In genomic region chr15:26070095-26070532, GRCh38 we compare ENCODE assay signal across 16 cellular contexts.
"Had no signal": no experiment of that assay in that cellular context is flagged by ENCODE, and none has a peak within 500 bp of the region (broad histone marks: within the 10 kb centered on the region; RNA-seq: fewer than 3 reads in every experiment).

No MANE protein-coding gene starts in this region.

- H3K4me1 ChIP-seq: adrenal gland, gastroesophageal sphincter, heart right ventricle, left lung had no signal

- H3K36me3 Mint-ChIP-seq: activated naive CD4-positive, alpha-beta T cell treated with anti-CD3 and anti-CD28 coated beads, Interleukin-2, amount 50 U/mL, for 72 hours; stimulated activated naive B cell treated with anti-CD40 and anti-IgM and Interleukin-4, amounts not matched to agents 10 μg/mL and 1 μg/mL and 100 μg/mL, for 72 hours had no signal

- H3K27ac Mint-ChIP-seq: activated naive CD4-positive, alpha-beta T cell treated with anti-CD3 and anti-CD28 coated beads, Interleukin-2, amount 50 U/mL, for 72 hours; stimulated activated naive B cell treated with anti-CD40 and anti-IgM and Interleukin-4, amounts not matched to agents 10 μg/mL and 1 μg/mL and 100 μg/mL, for 72 hours; T-helper 17 cell had no signal

- DNase-seq: activated CD4-positive, alpha-beta T cell treated with anti-CD3 and anti-CD28 coated beads, Interleukin-2, amount 50 U/mL, for 48 hours; activated gamma-delta T cell treated with Interleukin-2 at 50 U/mL for 16 hours; cortex of kidney; effector CD4-positive, alpha-beta T cell; heart right ventricle; left lung; mammary epithelial cell; naive thymus-derived CD4-positive, alpha-beta T cell; retina; stimulated activated naive B cell treated with anti-CD40 and anti-IgM and Interleukin-4, amounts not matched to agents 10 μg/mL and 1 μg/mL and 100 μg/mL, for 72 hours; T-helper 17 cell; WERI-Rb-1 had no signal

- ATAC-seq: activated naive CD4-positive, alpha-beta T cell treated with anti-CD3 and anti-CD28 coated beads, Interleukin-2, amount 50 U/mL, for 72 hours; esophagus mucosa; gastroesophageal sphincter; heart right ventricle; left lung; naive thymus-derived CD4-positive, alpha-beta T cell; stimulated activated naive B cell treated with anti-CD40 and anti-IgM and Interleukin-4, amounts not matched to agents 10 μg/mL and 1 μg/mL and 100 μg/mL, for 72 hours; T-helper 17 cell had no signal

- H3K36me3 ChIP-seq: adrenal gland, gastroesophageal sphincter, heart right ventricle, left lung, WERI-Rb-1 had no signal

- H3K4me1 Mint-ChIP-seq: naive thymus-derived CD4-positive, alpha-beta T cell had no signal

- H3K4me3 Mint-ChIP-seq: naive thymus-derived CD4-positive, alpha-beta T cell; stimulated activated naive B cell treated with anti-CD40 and anti-IgM and Interleukin-4, amounts not matched to agents 10 μg/mL and 1 μg/mL and 100 μg/mL, for 72 hours; T-helper 17 cell had no signal

- H3K27me3 ChIP-seq: gastroesophageal sphincter, left lung had no signal

- H3K4me3 ChIP-seq: adrenal gland, gastroesophageal sphincter, heart right ventricle, left lung had no signal

- H3K9me3 Mint-ChIP-seq: activated naive CD4-positive, alpha-beta T cell treated with anti-CD3 and anti-CD28 coated beads, Interleukin-2, amount 50 U/mL, for 72 hours; stimulated activated naive B cell treated with anti-CD40 and anti-IgM and Interleukin-4, amounts not matched to agents 10 μg/mL and 1 μg/mL and 100 μg/mL, for 72 hours had no signal

- H3K27ac ChIP-seq: adrenal gland, gastroesophageal sphincter, heart right ventricle, left lung, WERI-Rb-1 had no signal

- H3K9me3 ChIP-seq: adrenal gland, left lung had no signal
